8 cellular contexts compared by ENCODE assay signal in the genomic region with DNA sequence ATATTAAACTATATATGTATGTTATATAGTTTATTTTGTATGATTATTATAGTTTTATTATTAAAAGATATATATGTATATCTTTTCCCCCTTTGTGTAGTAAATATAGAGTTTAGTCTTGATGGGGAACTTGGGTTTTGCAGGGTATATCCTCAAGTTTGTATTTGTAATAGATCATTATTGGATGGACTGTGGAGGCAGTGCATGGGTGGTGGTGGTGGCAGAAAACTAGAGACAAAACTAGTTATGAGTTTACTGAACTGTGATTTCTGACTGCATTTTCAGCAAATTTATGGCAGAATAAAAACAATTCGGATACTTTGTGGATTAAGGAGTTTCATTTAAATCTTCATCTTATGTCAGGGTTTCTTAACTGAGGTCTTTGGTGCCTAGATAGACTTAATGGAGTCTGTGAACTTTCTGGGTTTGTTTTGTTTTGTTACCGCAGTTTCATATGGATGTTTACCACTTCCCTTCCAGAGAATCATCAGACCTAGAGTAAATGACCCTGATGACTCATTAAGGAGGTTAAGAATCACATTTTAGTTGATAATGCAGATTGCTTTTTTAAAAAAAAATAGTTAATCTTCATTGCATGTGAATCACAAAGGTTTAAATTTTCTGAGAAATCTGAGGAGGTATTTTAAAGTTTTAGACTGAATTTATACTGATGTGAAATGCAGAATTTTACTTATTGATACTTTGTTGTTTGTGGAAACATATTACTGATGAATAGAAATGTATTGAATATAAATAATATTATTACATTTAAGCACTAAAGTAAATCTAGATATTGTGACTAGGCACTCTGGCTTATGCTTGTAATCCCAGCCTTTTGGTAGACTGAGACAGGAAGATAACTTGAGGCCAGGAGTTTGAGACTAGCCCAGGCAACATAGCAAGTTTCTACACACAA. TPM values are rescaled to one million over a fixed set of nuclear protein-coding genes. Genes with fewer than 3 reads are reported as not detected.
DNase-seq lines count a peak whose midpoint lies in the region; ATAC-seq and TF ChIP-seq lines count a peak whose summit lies in the region.

No MANE protein-coding gene starts in this region.

- H3K4me1 Mint-ChIP-seq in memory B cell, result peaks cover 38% of the 10 kb centered on the region

- peaks cover 0 to 11% (median 5%) of the 10 kb centered on the region in 4 donors for H3K4me1 ChIP-seq in Peyer's patch
- H3K4me1 ChIP-seq in uterus, result peaks cover 0 to 4% of the 10 kb centered on the region in 2 donors

- DNase-seq in ACHN (peak; percentile 33), SW480 (ENCODE audit: low spot score) (peak; percentile 27), memory B cell (ENCODE audit: low spot score in 2 of 2) (no peak), Peyer's patch (no peak), NCI-H2107 (lab: John Stamatoyannopoulos, UW) (no peak), uterus (no peak)

- TF ChIP-seq POLR2A in Peyer's patch (IDR thresholded peaks at IDR 0.05) (no peak), uterus (IDR thresholded peaks at IDR 0.05) (no peak)

- in situ Hi-C loops in ACHN (cut with HindIII; ENCODE audit: low pct_ligation_motif_present, low pct_unique_long_range_greater_than_20kb, low sequenced_read_pairs), result no loop called here

- peak overlapping the region; percentile 90 for H3K27ac Mint-ChIP-seq in memory B cell

- H3K4me3 Mint-ChIP-seq in memory B cell, result peak overlapping the region; percentile 62

- H3K9me3 ChIP-seq in Peyer's patch, result no peaks in the 10 kb centered on the region
- no peaks in the 10 kb centered on the region for H3K9me3 ChIP-seq in uterus

- H3K27me3 Mint-ChIP-seq in memory B cell, result no peaks in the 10 kb centered on the region

- H3K27ac ChIP-seq in Peyer's patch (no peak overlapping the region), uterus (no peak overlapping the region)

- H3K9me3 Mint-ChIP-seq in memory B cell, result no peaks in the 10 kb centered on the region

- H3K27me3 ChIP-seq in Peyer's patch (no peaks in the 10 kb centered on the region), uterus (no peaks in the 10 kb centered on the region)

- peaks cover 3% of the 10 kb centered on the region for H3K36me3 Mint-ChIP-seq in memory B cell

- intact Hi-C loops in uterus (cut with DNase I; ENCODE audit: low total_unique reads), result no loop called here

- H3K36me3 ChIP-seq in Peyer's patch, result no peaks in the 10 kb centered on the region
- H3K36me3 ChIP-seq in uterus, result no peaks in the 10 kb centered on the region

- no peak overlapping the region for H3K4me3 ChIP-seq in Peyer's patch
- no peak overlapping the region for H3K4me3 ChIP-seq in uterus

- ATAC-seq in GM19043 (IDR thresholded peaks at IDR 0.05; ENCODE audit: low read depth, unreplicated experiment), result peak; percentile 92
- ATAC-seq in HG03108 (IDR thresholded peaks at IDR 0.05; ENCODE audit: unreplicated experiment), result peak; percentile 89
- peak; percentile 86 for ATAC-seq in memory B cell (ENCODE audit: low read depth)

- no peak for TF ChIP-seq CTCF in Peyer's patch (IDR thresholded peaks at IDR 0.05)
- TF ChIP-seq CTCF in uterus (IDR thresholded peaks at IDR 0.05), result no peak

RNA-seq across cellular contexts. Expression of a gene that starts 14.5 kb away (rescaled TPM):
- total RNA-seq in Peyer's patch, result 10 to 100 TPM; 22.6 to 70.1 (median 28.3) TPM
- 10 to 100 TPM; 14.3 to 71.4 (median 33.8) TPM for total RNA-seq in uterus

Comparison
In these comparisons a context has a peak if more than half of its experiments do, and no peak if none do; other contexts are left out.
1. DNase-seq: peak in ACHN (single experiment) and SW480 (single experiment); none in memory B cell (0 of 2), Peyer's patch (0 of 3), NCI-H2107 (single experiment) and uterus (0 of 2).
2. Peak in every context shown above with its lines, with median percentiles within 50 percentile points of each other: ATAC-seq.